In the genomic region with DNA sequence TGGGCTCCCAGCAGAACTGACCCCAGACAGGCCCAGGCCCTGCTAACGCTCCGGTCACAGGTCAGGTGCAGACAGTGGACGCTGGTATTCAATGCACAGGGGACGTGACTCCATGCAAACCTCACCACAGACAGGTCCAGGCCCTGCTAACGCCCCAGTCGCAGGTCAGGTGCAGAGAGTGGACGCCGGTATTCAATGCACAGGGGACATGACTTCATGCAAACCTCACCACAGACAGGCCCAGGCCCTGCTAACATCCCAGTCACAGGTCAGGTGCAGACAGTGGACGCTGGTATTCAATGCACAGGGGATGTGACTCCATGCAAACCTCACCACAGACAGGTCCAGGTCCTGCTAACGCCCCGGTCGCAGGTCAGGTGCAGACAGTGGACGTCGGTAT, we compare ENCODE assay signal across 5 cellular contexts.
DNase-seq lines count a peak whose midpoint lies in the region; FAIRE-seq and TF ChIP-seq lines count a peak whose summit lies in the region.
"Not testable (repeated sequence)": the region's sequence is repeated elsewhere in the genome, so short reads cannot be mapped to it uniquely, and the experiment has no call there.

No MANE protein-coding gene starts in this region.

- H3K18ac ChIP-seq in neuronal stem cell (ENCODE audit: low read length): not testable (repeated sequence)

- intact Hi-C loops in sigmoid colon (cut with DNase I): not testable (repeated sequence)

- not testable (repeated sequence) for H2BK5ac ChIP-seq in neuronal stem cell (ENCODE audit: low read length)

- not testable (repeated sequence) for H3K79me1 ChIP-seq in neuronal stem cell (ENCODE audit: low read depth, low read length)

- not testable (repeated sequence) for TF ChIP-seq POLR2A in sigmoid colon (IDR thresholded peaks at IDR 0.05)

- not testable (repeated sequence) for TF ChIP-seq CTCF in bronchial epithelial cell (IDR thresholded peaks at IDR 0.05; ENCODE audit: insufficient read depth, low read length, severe bottlenecking); sigmoid colon (IDR thresholded peaks at IDR 0.05)

- H2AFZ ChIP-seq in neuronal stem cell (ENCODE audit: low read length): not testable (repeated sequence)

- TF ChIP-seq EP300 in sigmoid colon (IDR thresholded peaks at IDR 0.05): not testable (repeated sequence)

- H2BK15ac ChIP-seq in neuronal stem cell (ENCODE audit: low read length): not testable (repeated sequence)

- H3K27ac ChIP-seq in neuronal stem cell (replicated peaks; ENCODE audit: low read length); sigmoid colon: not testable (repeated sequence)

- not testable (repeated sequence) for H2BK12ac ChIP-seq in neuronal stem cell (ENCODE audit: low read length)

- not testable (repeated sequence) for H3K4me3 ChIP-seq in bronchial epithelial cell (ENCODE audit: low read depth, low read length); neuronal stem cell (ENCODE audit: low read length in 2 of 2); sigmoid colon

- not testable (repeated sequence) for H4K8ac ChIP-seq in neuronal stem cell (ENCODE audit: low read depth, low read length)

- H3K4me2 ChIP-seq in neuronal stem cell (ENCODE audit: insufficient read depth, low read length, poor library complexity, severe bottlenecking): not testable (repeated sequence)

- H3K27me3 ChIP-seq in bronchial epithelial cell (ENCODE audit: control insufficient read depth, insufficient read depth, low read length); neuronal stem cell (ENCODE audit: control insufficient read depth in 3 of 3, insufficient read depth in 3 of 3, low read depth in 1 of 3, low read length in 3 of 3); sigmoid colon: not testable (repeated sequence)

- no CpG with 5 or more reads among the region's 14 CpGs for WGBS in neuronal stem cell (ENCODE audit: extremely low coverage in 2 of 2, insufficient read length in 2 of 2, insufficient replicate concordance in 1 of 2), 2 donors
- 87 to 91% methylated on average over 13 to 14 of the region's 14 CpGs for WGBS in sigmoid colon, 2 donors

- H3K4me1 ChIP-seq in neuronal stem cell (ENCODE audit: control insufficient read depth in 2 of 2, insufficient read depth in 1 of 2, low read depth in 1 of 2, low read length in 2 of 2); sigmoid colon: not testable (repeated sequence)

- H3K9me3 ChIP-seq in neuronal stem cell (replicated peaks in 1 of 2; ENCODE audit: control insufficient read depth in 2 of 2, insufficient read depth in 1 of 2, low read depth in 1 of 2, low read length in 2 of 2); sigmoid colon: not testable (repeated sequence)

- not testable (repeated sequence) for H4K91ac ChIP-seq in neuronal stem cell (ENCODE audit: low read depth, low read length, poor library complexity)

- H3K23ac ChIP-seq in neuronal stem cell (ENCODE audit: low read depth, low read length, poor library complexity): peak overlapping the region; percentile 43

- peak overlapping the region; percentile 46 for H2AK5ac ChIP-seq in neuronal stem cell (ENCODE audit: low read depth, low read length)

- H3K36me3 ChIP-seq in bronchial epithelial cell (ENCODE audit: control insufficient read depth, insufficient read depth, low read length); neuronal stem cell (replicated peaks in 1 of 2; ENCODE audit: control insufficient read depth in 2 of 2, insufficient read depth in 2 of 2, low read length in 2 of 2); sigmoid colon: not testable (repeated sequence)

- not testable (repeated sequence) for H3K9ac ChIP-seq in neuronal stem cell (ENCODE audit: low read depth, low read length, poor library complexity)

- not testable (repeated sequence) for H2BK120ac ChIP-seq in neuronal stem cell (ENCODE audit: low read depth, low read length)

- FAIRE-seq in bronchial epithelial cell (lab: Jason Lieb, UNC): peak; percentile 81

- DNase-seq in bronchial epithelial cell (ENCODE audit: low read depth); neuronal stem cell (ENCODE audit: low spot score): not testable (repeated sequence)
- DNase-seq in ecto neural progenitor cell (ENCODE audit: low spot score) (peak; percentile 1), mesenteric fat pad (ENCODE audit: low spot score) (peak; percentile 53), sigmoid colon (peak; percentile 10)

- not testable (repeated sequence) for H3K14ac ChIP-seq in neuronal stem cell (ENCODE audit: low read length)

- H3K4ac ChIP-seq in neuronal stem cell (ENCODE audit: low read length): not testable (repeated sequence)
